8 cellular contexts compared by ENCODE assay signal in genomic region chr19:51108805-51109146, GRCh38. TPM values are rescaled to one million over a fixed set of nuclear protein-coding genes. Genes with fewer than 3 reads are reported as not detected.
DNase-seq lines count a peak whose midpoint lies in the region; ATAC-seq and TF ChIP-seq lines count a peak whose summit lies in the region.

No MANE protein-coding gene starts in this region.

- H3K4me1 Mint-ChIP-seq in glutamatergic neuron (ENCODE audit: low read depth, unreplicated experiment) = peaks cover 8% of the 10 kb centered on the region

- intact Hi-C loops in sciatic nerve (cut with DNase I) = no loop called here

- no peak for TF ChIP-seq CTCF in glutamatergic neuron (IDR thresholded peaks at IDR 0.05; ENCODE audit: partially characterized antibody, unreplicated experiment)

- H3K36me3 Mint-ChIP-seq in glutamatergic neuron (ENCODE audit: unreplicated experiment) = no peaks in the 10 kb centered on the region

- ATAC-seq in HG02852 (IDR thresholded peaks at IDR 0.05; ENCODE audit: unreplicated experiment) = peak; percentile 32
- ATAC-seq in SK-N-SH treated with all-trans-retinoic acid at 6 μM for 48 hours = peak; percentile 46
- ATAC-seq in sciatic nerve = peak; percentile 73

- peaks cover 5% of the 10 kb centered on the region for H3K27me3 Mint-ChIP-seq in glutamatergic neuron (ENCODE audit: unreplicated experiment)

- peaks cover 7% of the 10 kb centered on the region for H3K9me3 Mint-ChIP-seq in glutamatergic neuron (ENCODE audit: unreplicated experiment)

- peak overlapping the region; percentile 96 for H3K27ac Mint-ChIP-seq in glutamatergic neuron (ENCODE audit: unreplicated experiment)

- H3K4me3 Mint-ChIP-seq in glutamatergic neuron (ENCODE audit: unreplicated experiment) = peak overlapping the region; percentile 89

- DNase-seq in NCI-H1105 (lab: John Stamatoyannopoulos, UW) (peak; percentile 67), NCI-H1105 treated with DMSO at 0.1 percent for 48 hours (lab: John Stamatoyannopoulos, UW) (no peak), glutamatergic neuron (no peak), sciatic nerve (ENCODE audit: low spot score) (no peak), middle frontal gyrus (ENCODE audit: extremely low spot score, low spot score) (no peak), Ammon's horn (ENCODE audit: low spot score) (no peak)

TF ChIP-seq in SK-N-SH treated with all-trans-retinoic acid at 6 μM for 48 hours, 23 proteins besides CTCF, POLR2A, EP300 and RAD21:
- TF ChIP-seq ZNF565 (CRISPR knock-in tag; conservative IDR thresholded peaks at IDR 0.05; ENCODE audit: low read depth) (no peak), ESRRG (CRISPR knock-in tag; IDR thresholded peaks at IDR 0.05) (no peak)

RNA-seq across cellular contexts. Expression of gene CTU1, which starts 0.6 kb away (rescaled TPM):
- total RNA-seq in glutamatergic neuron (ENCODE audit: unreplicated experiment) (8.0 TPM), sciatic nerve (6.1 TPM)

RNA-seq across cellular contexts. Expression of gene SIGLEC9, which starts 15.9 kb away (rescaled TPM):
- total RNA-seq in glutamatergic neuron (ENCODE audit: unreplicated experiment) (not detected), sciatic nerve (5.3 TPM)

RNA-seq across cellular contexts. Expression of gene KLK14, which starts 26.1 kb away (rescaled TPM):
- total RNA-seq in glutamatergic neuron (ENCODE audit: unreplicated experiment) (1.5 TPM), sciatic nerve (2.8 TPM)

RNA-seq across cellular contexts. Expression of gene SIGLEC7, which starts 33.3 kb away (rescaled TPM):
- total RNA-seq in glutamatergic neuron (ENCODE audit: unreplicated experiment) = not detected
- 2.0 TPM for total RNA-seq in sciatic nerve

RNA-seq across cellular contexts. Expression of gene KLK13, which starts 43.9 kb away (rescaled TPM):
- total RNA-seq in glutamatergic neuron (ENCODE audit: unreplicated experiment) (not detected), sciatic nerve (0.58 TPM)
